16 cellular contexts compared by ENCODE assay signal in the genomic region with DNA sequence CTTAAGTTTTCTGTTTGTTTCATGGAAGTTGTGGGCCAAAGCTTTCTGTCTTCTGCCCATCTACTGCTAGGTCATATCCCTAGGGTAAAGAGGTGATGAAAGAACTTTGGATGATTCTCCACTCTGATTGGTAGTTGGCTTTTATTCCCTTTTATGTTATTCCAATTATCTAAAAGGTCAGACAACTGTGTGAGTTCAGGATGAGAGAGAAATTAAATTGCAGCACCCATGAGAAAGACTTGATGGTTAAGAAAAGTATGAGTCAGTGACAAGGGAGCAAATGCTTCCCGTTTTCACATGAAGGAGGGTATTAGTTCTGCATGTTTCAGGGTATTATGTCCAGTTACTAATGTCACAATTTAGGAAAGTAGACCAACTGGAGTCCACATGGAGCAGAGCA.
"Had no signal": no experiment of that assay in that cellular context is flagged by ENCODE, and none has a peak within 500 bp of the region (broad histone marks: within the 10 kb centered on the region; RNA-seq: fewer than 3 reads in every experiment).

No MANE protein-coding gene starts in this region.

- H3K27ac ChIP-seq: cardiac muscle cell, colonic mucosa, pancreas, transverse colon, vagina had no signal

- H3K36me3 ChIP-seq: cardiac muscle cell, colonic mucosa, pancreas, transverse colon, vagina had no signal

- H3K9me3 ChIP-seq: colonic mucosa, pancreas, transverse colon, vagina had no signal

- H3K4me1 ChIP-seq: colonic mucosa, pancreas, transverse colon, vagina had no signal

- ATAC-seq: activated CD4-positive, alpha-beta T cell treated with anti-CD3 and anti-CD28 coated beads for 36 hours; activated CD8-positive, alpha-beta memory T cell treated with anti-CD3 and anti-CD28 coated beads, Interleukin-2, amount 10 ng/mL, durations not matched to agents 7 days and 5 days; naive thymus-derived CD8-positive, alpha-beta T cell had no signal

- H3K4me3 ChIP-seq: cardiac muscle cell, colonic mucosa, pancreas, transverse colon, vagina had no signal

- DNase-seq: activated CD4-positive, alpha-beta memory T cell treated with anti-CD3 and anti-CD28 coated beads for 36 hours; activated CD4-positive, alpha-beta T cell treated with anti-CD3 and anti-CD28 coated beads for 36 hours; activated CD8-positive, alpha-beta memory T cell treated with anti-CD3 and anti-CD28 coated beads, Interleukin-2, amount 10 ng/mL, durations not matched to agents 7 days and 5 days; activated naive CD4-positive, alpha-beta T cell treated with anti-CD3 and anti-CD28 coated beads, Interleukin-2, amount 10 ng/mL, durations not matched to agents 7 days and 5 days; activated T-cell treated with anti-CD3 and anti-CD28 coated beads, Interleukin-2, amount 50 U/mL, for 24 hours; colonic mucosa; foreskin melanocyte; mammary epithelial cell; naive thymus-derived CD8-positive, alpha-beta T cell; pancreas; stimulated activated CD4-positive, alpha-beta T cell treated with anti-CD3 and anti-CD28 coated beads, Interleukin-15, amount 100 ng/mL, for 24 hours; stimulated activated CD4-positive, alpha-beta T cell treated with anti-CD3 and anti-CD28 coated beads, Interleukin-4, amount 100 ng/mL, for 1 hour; stimulated activated naive CD4-positive, alpha-beta T cell; transverse colon had no signal

- H3K27me3 ChIP-seq: cardiac muscle cell, colonic mucosa, pancreas, transverse colon, vagina had no signal
